In the genomic region with DNA sequence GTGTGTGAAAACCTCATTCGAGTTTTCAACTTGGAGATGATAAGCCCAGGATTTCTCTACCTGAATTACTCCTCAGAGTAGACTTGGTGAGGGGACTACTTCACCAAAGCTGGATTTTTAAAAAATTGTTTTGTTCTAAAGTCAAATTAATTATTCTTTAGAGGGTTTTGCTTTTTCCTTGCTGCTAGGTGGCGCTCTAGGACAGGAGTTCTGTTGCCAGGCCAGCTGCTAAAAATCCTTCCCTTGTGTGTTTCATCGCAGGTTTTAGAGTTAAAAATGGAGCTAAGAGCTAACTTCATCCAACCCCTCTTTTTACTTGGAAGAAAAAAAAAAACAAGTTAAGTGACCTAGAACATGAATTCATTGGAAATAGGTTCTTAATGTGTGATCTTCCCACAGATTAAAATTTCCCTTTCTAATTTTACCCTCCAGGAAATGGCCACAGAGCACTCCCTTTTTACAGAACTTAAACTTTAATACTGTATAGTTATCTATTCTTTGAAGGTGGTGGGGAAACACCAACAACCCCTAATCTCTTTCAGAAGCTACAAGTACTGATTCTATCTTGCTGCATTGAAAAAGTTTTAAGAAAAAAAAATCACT, we compare ENCODE assay signal across 9 cellular contexts. TPM values are rescaled to one million over a fixed set of nuclear protein-coding genes. Genes with fewer than 3 reads are reported as not detected.
DNase-seq lines count a peak whose midpoint lies in the region; ATAC-seq and TF ChIP-seq lines count a peak whose summit lies in the region.
"Had no signal": no experiment of that assay in that cellular context is flagged by ENCODE, and none has a peak within 500 bp of the region (broad histone marks: within the 10 kb centered on the region; RNA-seq: fewer than 3 reads in every experiment).

No MANE protein-coding gene starts in this region.

- H3K27me3 Mint-ChIP-seq in CD4-positive, alpha-beta T cell, result no peaks in the 10 kb centered on the region
- no peaks in the 10 kb centered on the region for H3K27me3 Mint-ChIP-seq in endothelial cell (ENCODE audit: unreplicated experiment)
- H3K27me3 Mint-ChIP-seq in nephron (ENCODE audit: low read depth), result peaks cover 3% of the 10 kb centered on the region

- RAD21 ChIA-PET in HCT116 (lab: Charles Lee; ENCODE audit: low non-redundant PET in 1 of 2, low total read pairs in 2 of 2, uncharacterized antibody in 2 of 2, unreplicated experiment in 2 of 2), result interaction anchor here (0.5 to 1.9 kb wide), 8 partner anchors 21 to 473 kb away, joined by 3 to 22 read pairs (median 10); no protein-coding TSS in a partner anchor

- TF ChIP-seq RAD21 in HCT116 (IDR thresholded peaks at IDR 0.05; ENCODE audit: low read depth), result peak; percentile 87

- no peaks in the 10 kb centered on the region for H3K36me3 Mint-ChIP-seq in CD4-positive, alpha-beta T cell (ENCODE audit: low read depth)
- H3K36me3 Mint-ChIP-seq in endothelial cell (ENCODE audit: low read depth, unreplicated experiment) (no peaks in the 10 kb centered on the region), nephron (ENCODE audit: low read depth) (no peaks in the 10 kb centered on the region)

- H3K9me3 ChIP-seq in CD4-positive, alpha-beta T cell (ENCODE audit: control insufficient read depth, low read length), result no peaks in the 10 kb centered on the region
- no peaks in the 10 kb centered on the region for H3K9me3 ChIP-seq in HCT116 (ENCODE audit: control insufficient read depth in 1 of 2, insufficient read depth in 1 of 2, low read depth in 1 of 2, low read length in 2 of 2)
- H3K9me3 ChIP-seq in thoracic aorta, result no peaks in the 10 kb centered on the region

- POLR2A ChIA-PET in CD4-positive, alpha-beta T cell (lab: Charles Lee), result interaction anchor here (0.7 to 2.6 kb wide), 7 partner anchors 22 to 1248 kb away, joined by 3 to 18 read pairs (median 3); no protein-coding TSS in a partner anchor
- POLR2A ChIA-PET in HCT116 (lab: Charles Lee), result interaction anchor here (0.6 to 1.9 kb wide), 4 partner anchors 104 to 472 kb away, joined by 3 to 7 read pairs (median 3); no protein-coding TSS in a partner anchor

- no peak overlapping the region for H3K27ac ChIP-seq in CD4-positive, alpha-beta T cell (ENCODE audit: low read depth, low read length)
- H3K27ac ChIP-seq in HCT116 (ENCODE audit: low read depth, low read length) (no peak overlapping the region), thoracic aorta (no peak overlapping the region)

- DNase-seq in CD4-positive, alpha-beta T cell, result peak; percentile 29 to 62 (median 48)
- DNase-seq in HCT116 (ENCODE audit: low read depth, low spot score) (peak; percentile 37), NCI-H526 treated with DMSO at 0.1 percent for 48 hours (lab: John Stamatoyannopoulos, UW) (peak; percentile 87), endothelial cell (ENCODE audit: low spot score) (peak; percentile 64), thoracic aorta (ENCODE audit: low spot score) (no peak)
- DNase-seq in activated CD4-positive, alpha-beta T cell treated with anti-CD3 and anti-CD28 coated beads, Interleukin-2, amount 50 U/mL, for 48 hours, result peak; percentile 40 to 62

- CTCF ChIA-PET in CD4-positive, alpha-beta T cell (lab: Charles Lee), result interaction anchor here (0.8 to 4.9 kb wide), 13 partner anchors 25 to 472 kb away, joined by 3 to 77 read pairs (median 3); no protein-coding TSS in a partner anchor
- CTCF ChIA-PET in HCT116 (lab: Charles Lee), result interaction anchor here (0.6 to 12.3 kb wide), 31 partner anchors 11 to 796 kb away, joined by 3 to 479 read pairs (median 3); a partner anchor contains a TSS

- ATAC-seq in CD4-positive, alpha-beta T cell (ENCODE audit: poor library complexity), result no peak
- ATAC-seq in HCT116 (peak; percentile 67), thoracic aorta (ENCODE audit: insufficient number of reproducible peaks, low FRiP score, low read depth) (no peak), HG03175 (IDR thresholded peaks at IDR 0.05; ENCODE audit: unreplicated experiment) (no peak)

- H3K27me3 ChIP-seq in CD4-positive, alpha-beta T cell (ENCODE audit: control insufficient read depth, insufficient read depth, low read length), result no peaks in the 10 kb centered on the region
- H3K27me3 ChIP-seq in HCT116 (ENCODE audit: insufficient read depth, low read length), result no peaks in the 10 kb centered on the region
- no peaks in the 10 kb centered on the region for H3K27me3 ChIP-seq in thoracic aorta (replicated peaks; ENCODE audit: insufficient read depth)

- H3K36me3 ChIP-seq in HCT116 (ENCODE audit: control insufficient read depth in 1 of 2, insufficient read depth in 2 of 2, low read length in 2 of 2), result no peaks in the 10 kb centered on the region
- no peaks in the 10 kb centered on the region for H3K36me3 ChIP-seq in thoracic aorta

- peak overlapping the region; percentile 55 for H2AFZ ChIP-seq in HCT116 (ENCODE audit: low read depth, low read length, poor library complexity, severe bottlenecking)

- H3K4me1 Mint-ChIP-seq in CD4-positive, alpha-beta T cell (ENCODE audit: low read depth), result peaks cover 25% of the 10 kb centered on the region
- no peaks in the 10 kb centered on the region for H3K4me1 Mint-ChIP-seq in endothelial cell (ENCODE audit: unreplicated experiment)
- peaks cover 15% of the 10 kb centered on the region for H3K4me1 Mint-ChIP-seq in nephron

- no peak overlapping the region for H3K4me3 Mint-ChIP-seq in CD4-positive, alpha-beta T cell
- H3K4me3 Mint-ChIP-seq in endothelial cell (ENCODE audit: unreplicated experiment), result no peak overlapping the region
- no peak overlapping the region for H3K4me3 Mint-ChIP-seq in nephron

- no peaks in the 10 kb centered on the region for H3K79me2 ChIP-seq in HCT116 (ENCODE audit: insufficient read depth, low read length)

- H3K9ac ChIP-seq in HCT116 (ENCODE audit: low read length), result no peak overlapping the region

- H3K27ac Mint-ChIP-seq in CD4-positive, alpha-beta T cell, result peak overlapping the region; percentile 70
- H3K27ac Mint-ChIP-seq in endothelial cell (ENCODE audit: unreplicated experiment) (no peak overlapping the region), nephron (no peak overlapping the region)

- no peaks in the 10 kb centered on the region for H3K4me1 ChIP-seq in HCT116 (ENCODE audit: control insufficient read depth in 1 of 2, insufficient read depth in 2 of 2, low read length in 2 of 2)
- H3K4me1 ChIP-seq in thoracic aorta (ENCODE audit: control insufficient read depth in 1 of 2, low read depth in 2 of 2), result no peaks in the 10 kb centered on the region

- H3K4me3 ChIP-seq in HCT116 (replicated peaks in 1 of 2; ENCODE audit: low read depth in 1 of 2, low read length in 2 of 2) (no peak overlapping the region), thoracic aorta (no peak overlapping the region)

- intact Hi-C loops in CD4-positive, alpha-beta T cell (cut with DNase I, micrococcal nuclease), result loop anchor here (1.0 to 5.0 kb wide), 8 partner anchors 103 to 776 kb away; a partner anchor contains a TSS
- intact Hi-C loops in HCT116 (cut with micrococcal nuclease), result loop anchor here (1.0 to 10.0 kb wide), 7 partner anchors 104 to 776 kb away; a partner anchor contains a TSS

- TF ChIP-seq POLR2A in HCT116 (IDR thresholded peaks at IDR 0.05; ENCODE audit: borderline replicate concordance, extremely low read depth, insufficient read depth, insufficient read length), result no peak

- no peaks in the 10 kb centered on the region for H4K20me1 ChIP-seq in HCT116 (ENCODE audit: insufficient read depth)

- H3K9me2 ChIP-seq in HCT116 (ENCODE audit: insufficient read depth), result no peaks in the 10 kb centered on the region

- BruUV-seq in HCT116 (replicated peaks; lab: Mats Ljungman, UMichigan), result no TSS peak

- no peak overlapping the region for H3K4me2 ChIP-seq in HCT116 (ENCODE audit: low read length)

- TF ChIP-seq CTCF in CD4-positive, alpha-beta T cell (IDR thresholded peaks at IDR 0.05), result peak; percentile 80
- TF ChIP-seq CTCF in HCT116 (IDR thresholded peaks at IDR 0.05 in 2 of 3, conservative IDR thresholded peaks at IDR 0.05 in 1 of 3; ENCODE audit: borderline replicate concordance in 1 of 3, insufficient read depth in 1 of 3, low read depth in 2 of 3, low read length in 2 of 3) (peak; percentile 69 to 88 (median 84)), endothelial cell (IDR thresholded peaks at IDR 0.05; ENCODE audit: unreplicated experiment) (peak; percentile 74), nephron (IDR thresholded peaks at IDR 0.05; ENCODE audit: unreplicated experiment in 3 of 3) (peak; percentile 82 to 88 (median 83)), thoracic aorta (IDR thresholded peaks at IDR 0.05) (peak; percentile 61)

- no peaks in the 10 kb centered on the region for H3K9me3 Mint-ChIP-seq in CD4-positive, alpha-beta T cell
- H3K9me3 Mint-ChIP-seq in endothelial cell (ENCODE audit: unreplicated experiment) (no peaks in the 10 kb centered on the region), nephron (no peaks in the 10 kb centered on the region)

TF ChIP-seq in HCT116, 20 proteins besides CTCF, POLR2A, EP300 and RAD21:
- no peak for TF ChIP-seq CEBPB (IDR thresholded peaks at IDR 0.05; ENCODE audit: low read depth)
- TF ChIP-seq, protein P1, sequence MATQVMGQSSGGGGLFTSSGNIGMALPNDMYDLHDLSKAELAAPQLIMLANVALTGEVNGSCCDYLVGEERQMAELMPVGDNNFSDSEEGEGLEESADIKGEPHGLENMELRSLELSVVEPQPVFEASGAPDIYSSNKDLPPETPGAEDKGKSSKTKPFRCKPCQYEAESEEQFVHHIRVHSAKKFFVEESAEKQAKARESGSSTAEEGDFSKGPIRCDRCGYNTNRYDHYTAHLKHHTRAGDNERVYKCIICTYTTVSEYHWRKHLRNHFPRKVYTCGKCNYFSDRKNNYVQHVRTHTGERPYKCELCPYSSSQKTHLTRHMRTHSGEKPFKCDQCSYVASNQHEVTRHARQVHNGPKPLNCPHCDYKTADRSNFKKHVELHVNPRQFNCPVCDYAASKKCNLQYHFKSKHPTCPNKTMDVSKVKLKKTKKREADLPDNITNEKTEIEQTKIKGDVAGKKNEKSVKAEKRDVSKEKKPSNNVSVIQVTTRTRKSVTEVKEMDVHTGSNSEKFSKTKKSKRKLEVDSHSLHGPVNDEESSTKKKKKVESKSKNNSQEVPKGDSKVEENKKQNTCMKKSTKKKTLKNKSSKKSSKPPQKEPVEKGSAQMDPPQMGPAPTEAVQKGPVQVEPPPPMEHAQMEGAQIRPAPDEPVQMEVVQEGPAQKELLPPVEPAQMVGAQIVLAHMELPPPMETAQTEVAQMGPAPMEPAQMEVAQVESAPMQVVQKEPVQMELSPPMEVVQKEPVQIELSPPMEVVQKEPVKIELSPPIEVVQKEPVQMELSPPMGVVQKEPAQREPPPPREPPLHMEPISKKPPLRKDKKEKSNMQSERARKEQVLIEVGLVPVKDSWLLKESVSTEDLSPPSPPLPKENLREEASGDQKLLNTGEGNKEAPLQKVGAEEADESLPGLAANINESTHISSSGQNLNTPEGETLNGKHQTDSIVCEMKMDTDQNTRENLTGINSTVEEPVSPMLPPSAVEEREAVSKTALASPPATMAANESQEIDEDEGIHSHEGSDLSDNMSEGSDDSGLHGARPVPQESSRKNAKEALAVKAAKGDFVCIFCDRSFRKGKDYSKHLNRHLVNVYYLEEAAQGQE (IDR thresholded peaks at IDR 0.05; ENCODE audit: low read depth), result no peak
- no peak for TF ChIP-seq ZNF274 (IDR thresholded peaks at IDR 0.05; ENCODE audit: low read depth, low read length)
- no peak for TF ChIP-seq FOSL1 (IDR thresholded peaks at IDR 0.05; ENCODE audit: low read depth)
- no peak for TF ChIP-seq EGR1 (IDR thresholded peaks at IDR 0.05; ENCODE audit: low read depth)
- no peak for TF ChIP-seq JUND (IDR thresholded peaks at IDR 0.05)

RNA-seq across cellular contexts. Expression of a gene that starts 36.7 kb away (rescaled TPM):
- total RNA-seq in CD4-positive, alpha-beta T cell, result under 1 TPM; 0.08 to 0.17 TPM
- total RNA-seq in HCT116 (2021; ENCODE audit: unreplicated experiment) (not detected), endothelial cell (ENCODE audit: unreplicated experiment) (not detected), thoracic aorta (not detected)
- 0.01 TPM in 1 of 2 replicates, not detected in the other for polyA plus RNA-seq in HCT116 (2012)
- total RNA-seq: subcutaneous adipose tissue had no signal
